In genomic region chr17:28891201-28891600, GRCh38 we compare ENCODE assay signal across 11 cellular contexts. TPM values are rescaled to one million over a fixed set of nuclear protein-coding genes. Genes with fewer than 3 reads are reported as not detected.
DNase-seq lines count a peak whose midpoint lies in the region; ATAC-seq and TF ChIP-seq lines count a peak whose summit lies in the region.
"Had no signal": no experiment of that assay in that cellular context is flagged by ENCODE, and none has a peak within 500 bp of the region (broad histone marks: within the 10 kb centered on the region; RNA-seq: fewer than 3 reads in every experiment).

No MANE protein-coding gene starts in this region.

- intact Hi-C loops in CD4-positive, alpha-beta memory T cell (cut with micrococcal nuclease): no loop called here
- intact Hi-C loops in Calu3 (cut with micrococcal nuclease; ENCODE audit: unreplicated experiment): no loop called here

- CTCF ChIA-PET in CD4-positive, alpha-beta memory T cell (lab: Charles Lee; ENCODE audit: partially characterized antibody): interaction anchor here (1.5 to 1.7 kb wide), 3 partner anchors 11 to 62 kb away, joined by 3 to 5 read pairs (median 4); no protein-coding TSS in a partner anchor
- CTCF ChIA-PET in T-cell (lab: Charles Lee) (interaction anchor here in 1 of 2 donors (0.7 kb wide), 1 partner anchor 10 kb away, joined by 10 read pairs; no protein-coding TSS in a partner anchor), Calu3 (lab: Charles Lee) (no interaction called here)

- peaks cover 9% of the 10 kb centered on the region; the same call in 1 of the 2 replicates for H4K20me1 ChIP-seq in GM23338 (replicated peaks; ENCODE audit: insufficient read depth)

- peaks cover 36 to 70% (median 51%) of the 10 kb centered on the region in 4 donors for H3K4me1 Mint-ChIP-seq in CD4-positive, alpha-beta memory T cell
- peaks cover 55 to 69% (median 64%) of the 10 kb centered on the region in 3 donors for H3K4me1 Mint-ChIP-seq in T-cell
- H3K4me1 Mint-ChIP-seq in Calu3 (ENCODE audit: low read depth, unreplicated experiment): peaks cover 22% of the 10 kb centered on the region
- H3K4me1 Mint-ChIP-seq in GM23338: peaks cover 27% of the 10 kb centered on the region

- H3K27ac ChIP-seq in CD4-positive, alpha-beta memory T cell (ENCODE audit: low read depth, low read length): no peak overlapping the region
- H3K27ac ChIP-seq in GM23338 (ENCODE audit: low read depth): no peak overlapping the region
- H3K27ac ChIP-seq: suprapubic skin had no signal

- no peaks in the 10 kb centered on the region for H3K27me3 Mint-ChIP-seq in CD4-positive, alpha-beta memory T cell
- no peaks in the 10 kb centered on the region for H3K27me3 Mint-ChIP-seq in T-cell
- H3K27me3 Mint-ChIP-seq in Calu3 (ENCODE audit: unreplicated experiment): no peaks in the 10 kb centered on the region
- H3K27me3 Mint-ChIP-seq in GM23338 (ENCODE audit: insufficient read depth, low read depth, poor library complexity): peaks cover 15% of the 10 kb centered on the region

- peaks cover 16% of the 10 kb centered on the region for H3K36me3 ChIP-seq in CD4-positive, alpha-beta memory T cell (ENCODE audit: insufficient read depth, low read length)
- H3K36me3 ChIP-seq in GM23338 (ENCODE audit: insufficient read depth): no peaks in the 10 kb centered on the region

- no peaks in the 10 kb centered on the region for H3K9me2 ChIP-seq in GM23338 (ENCODE audit: insufficient read depth)

- H3K4me1 ChIP-seq in CD4-positive, alpha-beta memory T cell (ENCODE audit: insufficient read depth, low read length): peaks cover 53% of the 10 kb centered on the region
- H3K4me1 ChIP-seq in GM23338 (ENCODE audit: insufficient read depth): peaks cover 13% of the 10 kb centered on the region

- TF ChIP-seq CTCF in Calu3 (IDR thresholded peaks at IDR 0.05; ENCODE audit: unreplicated experiment): no peak
- TF ChIP-seq CTCF in GM23338 (conservative IDR thresholded peaks at IDR 0.05; ENCODE audit: low read depth in 2 of 2): no peak

- H3K27ac Mint-ChIP-seq in CD4-positive, alpha-beta memory T cell: peak overlapping the region; percentile 31 to 94 (median 82)
- H3K27ac Mint-ChIP-seq in T-cell (peak overlapping the region; percentile 82 to 91), Calu3 (ENCODE audit: unreplicated experiment) (no peak overlapping the region), GM23338 (no peak overlapping the region)

- peaks cover 27% of the 10 kb centered on the region for H3K79me2 ChIP-seq in GM23338 (replicated peaks; ENCODE audit: insufficient read depth)

- H3K4me3 ChIP-seq in CD4-positive, alpha-beta memory T cell (ENCODE audit: low read length in 2 of 2): no peak overlapping the region
- no peak overlapping the region for H3K4me3 ChIP-seq in GM23338
- H3K4me3 ChIP-seq: sigmoid colon, suprapubic skin had no signal

- no peak overlapping the region for H2AFZ ChIP-seq in GM23338

- BruUV-seq in Calu3 (replicated peaks; lab: Mats Ljungman, UMichigan): no TSS peak

- H3K36me3 Mint-ChIP-seq in CD4-positive, alpha-beta memory T cell: peaks cover 8 to 36% of the 10 kb centered on the region in 2 donors
- peaks cover 6% of the 10 kb centered on the region for H3K36me3 Mint-ChIP-seq in T-cell
- peaks cover 19% of the 10 kb centered on the region for H3K36me3 Mint-ChIP-seq in Calu3 (ENCODE audit: insufficient read depth, unreplicated experiment)
- peaks cover 31% of the 10 kb centered on the region for H3K36me3 Mint-ChIP-seq in GM23338 (ENCODE audit: low read depth)

- no peaks in the 10 kb centered on the region for H3K27me3 ChIP-seq in CD4-positive, alpha-beta memory T cell (ENCODE audit: insufficient read depth, low read length)
- no peaks in the 10 kb centered on the region for H3K27me3 ChIP-seq in GM23338 (ENCODE audit: insufficient read depth)
- H3K27me3 ChIP-seq: sigmoid colon, suprapubic skin had no signal

- no peaks in the 10 kb centered on the region for H3K9me3 Mint-ChIP-seq in CD4-positive, alpha-beta memory T cell
- H3K9me3 Mint-ChIP-seq in T-cell: no peaks in the 10 kb centered on the region
- no peaks in the 10 kb centered on the region for H3K9me3 Mint-ChIP-seq in Calu3 (ENCODE audit: low read depth, unreplicated experiment)
- H3K9me3 Mint-ChIP-seq in GM23338: no peaks in the 10 kb centered on the region

- ATAC-seq in T-cell (replicated peaks in 1 of 4) (no peak), GM23338 (no peak)

- peaks cover 12% of the 10 kb centered on the region; the same call in 1 of the 2 replicates for H3F3A ChIP-seq in GM23338 (replicated peaks; ENCODE audit: low read depth)

- H3K4me2 ChIP-seq in GM23338: no peak overlapping the region

- peak overlapping the region in 5 of 8 donors; percentile 44 to 57 (median 52) for H3K4me3 Mint-ChIP-seq in CD4-positive, alpha-beta memory T cell
- H3K4me3 Mint-ChIP-seq in T-cell: peak overlapping the region in 1 of 3 donors; percentile 82
- no peak overlapping the region for H3K4me3 Mint-ChIP-seq in Calu3 (ENCODE audit: low read depth, unreplicated experiment)
- no peak overlapping the region for H3K4me3 Mint-ChIP-seq in GM23338

- POLR2A ChIA-PET in CD4-positive, alpha-beta memory T cell (lab: Charles Lee; ENCODE audit: partially characterized antibody): interaction anchor here (1.0 to 4.9 kb wide), 5 partner anchors 10 to 59 kb away, joined by 3 to 40 read pairs (median 5); partner anchors contain the start of genes DHRS13, FAM222B and PHF12
- POLR2A ChIA-PET in T-cell (lab: Charles Lee): no interaction called here

- H3K9me3 ChIP-seq in CD4-positive, alpha-beta memory T cell (ENCODE audit: control insufficient read depth in 1 of 2, low read length in 2 of 2): no peaks in the 10 kb centered on the region
- H3K9me3 ChIP-seq: sigmoid colon, suprapubic skin had no signal

- no peak for DNase-seq in CD4-positive, alpha-beta memory T cell
- no peak for DNase-seq in T-cell
- DNase-seq in left kidney (ENCODE audit: low read depth, low spot score): peak; percentile 56
- DNase-seq in HK-2 (ENCODE audit: unreplicated experiment): no peak
- DNase-seq in Calu3: no peak
- DNase-seq in GM23338 (ENCODE audit: low spot score): no peak
- DNase-seq: KBM-7, NCI-H1694, NCI-H524 treated with DMSO at 0.1 percent for 48 hours, sigmoid colon had no signal

TF ChIP-seq in GM23338, 12 proteins besides CTCF, POLR2A, EP300 and RAD21 (continues in another document):
- TF ChIP-seq POLR2AphosphoS5 (IDR thresholded peaks at IDR 0.05; ENCODE audit: low read depth) (no peak), JUNB (IDR thresholded peaks at IDR 0.05; ENCODE audit: unreplicated experiment) (no peak), STAT1 (IDR thresholded peaks at IDR 0.05; ENCODE audit: unreplicated experiment) (no peak), NANOG (IDR thresholded peaks at IDR 0.05; ENCODE audit: borderline replicate concordance) (no peak), EZH2phosphoT487 (IDR thresholded peaks at IDR 0.05; ENCODE audit: unreplicated experiment) (no peak), REST (IDR thresholded peaks at IDR 0.05; ENCODE audit: unreplicated experiment) (no peak)

RNA-seq across cellular contexts. Expression of gene FLOT2, which starts 6.3 kb away (rescaled TPM):
- 100 to 1,000 TPM; 216 to 224 TPM for total RNA-seq in CD4-positive, alpha-beta memory T cell
- polyA plus RNA-seq in CD4-positive, alpha-beta memory T cell: 100 to 1,000 TPM; 284 to 288 TPM
- 100 to 1,000 TPM; 138 to 256 (median 235) TPM for total RNA-seq in T-cell
- 152 and 155 TPM in 2 replicates for total RNA-seq in Calu3 (2022)
- total RNA-seq in GM23338 (2014; rRNA removed; shearing (Covaris generic)): 66.1 and 66.3 TPM in 2 replicates
- 49.8 and 51.0 TPM in 2 replicates for polyA plus RNA-seq in GM23338 (2016; fragmentation: Nextera tagmentation; extraction: Ambion mirVana)

RNA-seq across cellular contexts. Expression of gene DHRS13, which starts 11.7 kb away (rescaled TPM):
- total RNA-seq in CD4-positive, alpha-beta memory T cell: 10 to 100 TPM; 44.6 to 49.6 TPM
- 10 to 100 TPM; 15.1 to 19.6 TPM for polyA plus RNA-seq in CD4-positive, alpha-beta memory T cell
- total RNA-seq in T-cell: 10 to 100 TPM; 23.1 to 44.9 (median 39.7) TPM
- total RNA-seq in Calu3 (2022): 19.2 and 23.2 TPM in 2 replicates
- 31.3 and 34.2 TPM in 2 replicates for total RNA-seq in GM23338 (2014; rRNA removed; shearing (Covaris generic))
- polyA plus RNA-seq in GM23338 (2016; fragmentation: Nextera tagmentation; extraction: Ambion mirVana): 5.4 and 7.0 TPM in 2 replicates

RNA-seq across cellular contexts. Expression of gene ERAL1, which starts 36.4 kb away (rescaled TPM):
- 10 to 100 TPM; 23.5 to 24.3 TPM for total RNA-seq in CD4-positive, alpha-beta memory T cell
- polyA plus RNA-seq in CD4-positive, alpha-beta memory T cell: 10 to 100 TPM; 41.1 to 41.7 TPM
- total RNA-seq in T-cell (10 to 100 TPM; 18.9 to 33.7 (median 29.0) TPM), Calu3 (2022) (47.2 and 48.4 TPM in 2 replicates)
- total RNA-seq in GM23338 (2014; rRNA removed; shearing (Covaris generic)): 118 and 121 TPM in 2 replicates
- polyA plus RNA-seq in GM23338 (2016; fragmentation: Nextera tagmentation; extraction: Ambion mirVana): 77.1 and 77.5 TPM in 2 replicates

RNA-seq across cellular contexts. Expression of gene FAM222B, which starts 48.6 kb away (rescaled TPM):
- 10 to 100 TPM; 19.0 to 23.0 TPM for total RNA-seq in CD4-positive, alpha-beta memory T cell
- polyA plus RNA-seq in CD4-positive, alpha-beta memory T cell: 10 to 100 TPM in 1 of 2 donors, 1 to 10 TPM in 1; 7.9 to 23.2 TPM
- total RNA-seq in T-cell: 10 to 100 TPM; 17.6 to 23.4 (median 23.3) TPM
- 37.7 and 42.1 TPM in 2 replicates for total RNA-seq in Calu3 (2022)
- 78.5 and 87.3 TPM in 2 replicates for total RNA-seq in GM23338 (2014; rRNA removed; shearing (Covaris generic))
- 61.8 and 63.7 TPM in 2 replicates for polyA plus RNA-seq in GM23338 (2016; fragmentation: Nextera tagmentation; extraction: Ambion mirVana)

Comparison
In these comparisons a context has a peak if more than half of its experiments do, and no peak if none do; other contexts are left out.
1. H3K27ac Mint-ChIP-seq: peak in CD4-positive, alpha-beta memory T cell (7 of 7) and T-cell (2 of 2); none in Calu3 (single experiment) and GM23338 (single experiment).
2. H3K4me3 Mint-ChIP-seq: peak in CD4-positive, alpha-beta memory T cell (5 of 8); none in Calu3 (single experiment) and GM23338 (single experiment).